12 cellular contexts compared by ENCODE assay signal in the genomic region with DNA sequence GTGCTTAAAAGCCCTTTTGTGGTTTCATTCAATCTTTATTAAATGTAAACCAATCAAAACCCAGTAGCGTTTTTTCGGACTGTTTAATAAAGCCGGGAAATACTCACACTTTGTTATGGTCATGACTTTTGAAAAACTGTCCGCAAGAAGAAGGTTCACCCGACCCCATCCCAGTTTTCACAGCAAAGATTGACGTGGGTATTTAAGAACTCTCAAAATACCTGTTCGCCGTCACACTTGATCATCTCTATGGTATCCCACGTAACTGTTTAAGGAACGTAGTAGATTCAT. TPM values are rescaled to one million over a fixed set of nuclear protein-coding genes. Genes with fewer than 3 reads are reported as not detected.
DNase-seq lines count a peak whose midpoint lies in the region; ATAC-seq, FAIRE-seq and TF ChIP-seq lines count a peak whose summit lies in the region.
"Had no signal": no experiment of that assay in that cellular context is flagged by ENCODE, and none has a peak within 500 bp of the region (broad histone marks: within the 10 kb centered on the region; RNA-seq: fewer than 3 reads in every experiment).

No MANE protein-coding gene starts in this region.

- TF ChIP-seq POLR2A in lower leg skin (IDR thresholded peaks at IDR 0.05): no peak

- H2AFZ ChIP-seq in GM23338: no peak overlapping the region
- no peak overlapping the region for H2AFZ ChIP-seq in astrocyte (ENCODE audit: low read depth, low read length)

- H3K4me1 ChIP-seq in GM23338 (ENCODE audit: insufficient read depth): peaks cover 3% of the 10 kb centered on the region; the same call in 1 of the 2 replicates
- H3K4me1 ChIP-seq in astrocyte (ENCODE audit: insufficient read depth, low read length): peaks cover 2% of the 10 kb centered on the region
- H3K4me1 ChIP-seq in naive thymus-derived CD4-positive, alpha-beta T cell (ENCODE audit: control insufficient read depth in 2 of 2, insufficient read depth in 2 of 2, low read length in 2 of 2): peaks cover 0 to 3% of the 10 kb centered on the region in 2 donors

- TF ChIP-seq CTCF in CD4-positive, alpha-beta T cell (IDR thresholded peaks at IDR 0.05): no peak
- TF ChIP-seq CTCF in GM23338 (conservative IDR thresholded peaks at IDR 0.05; ENCODE audit: low read depth in 2 of 2) (no peak), astrocyte (IDR thresholded peaks at IDR 0.05; ENCODE audit: insufficient read depth, low read depth, low read length) (no peak), lower leg skin (IDR thresholded peaks at IDR 0.05) (no peak)

- no peaks in the 10 kb centered on the region for H3F3A ChIP-seq in GM23338 (replicated peaks; ENCODE audit: low read depth)

- H3K36me3 ChIP-seq in GM23338 (ENCODE audit: insufficient read depth): no peaks in the 10 kb centered on the region
- no peaks in the 10 kb centered on the region for H3K36me3 ChIP-seq in astrocyte (ENCODE audit: insufficient read depth, low read length)
- no peaks in the 10 kb centered on the region for H3K36me3 ChIP-seq in naive thymus-derived CD4-positive, alpha-beta T cell (ENCODE audit: control insufficient read depth in 2 of 3, insufficient read depth in 3 of 3, low read length in 3 of 3)
- H3K36me3 ChIP-seq: cardiac muscle cell, esophagus squamous epithelium, tibial nerve had no signal

- no peak for ATAC-seq in CD4-positive, alpha-beta T cell (ENCODE audit: poor library complexity)
- ATAC-seq in GM23338 (no peak), HG03139 (IDR thresholded peaks at IDR 0.05; ENCODE audit: unreplicated experiment) (no peak)
- no peak for ATAC-seq in naive thymus-derived CD4-positive, alpha-beta T cell

- H3K27me3 ChIP-seq in CD4-positive, alpha-beta T cell (ENCODE audit: control insufficient read depth, insufficient read depth, low read length): no peaks in the 10 kb centered on the region
- H3K27me3 ChIP-seq in GM23338 (ENCODE audit: insufficient read depth) (0 out of 2 replicates have a peak, but pooled peaks cover 6% of the 10 kb centered on the region), astrocyte (ENCODE audit: insufficient read depth, low read length) (peaks cover 3% of the 10 kb centered on the region)
- H3K27me3 ChIP-seq in naive thymus-derived CD4-positive, alpha-beta T cell (ENCODE audit: control insufficient read depth in 2 of 2, insufficient read depth in 2 of 2, low read length in 2 of 2): no peaks in the 10 kb centered on the region
- H3K27me3 ChIP-seq: cardiac muscle cell, esophagus squamous epithelium, tibial nerve had no signal

- H3K9me3 Mint-ChIP-seq in CD4-positive, alpha-beta T cell: no peaks in the 10 kb centered on the region
- H3K9me3 Mint-ChIP-seq in GM23338 (peaks cover 4% of the 10 kb centered on the region; the same call in 2 of the 3 replicates), astrocyte (ENCODE audit: unreplicated experiment) (no peaks in the 10 kb centered on the region)
- H3K9me3 Mint-ChIP-seq in naive thymus-derived CD4-positive, alpha-beta T cell: no peaks in the 10 kb centered on the region

- no peak overlapping the region; the same call in 1 of the 2 replicates for H3K4me3 ChIP-seq in GM23338
- peak overlapping the region; percentile 63 for H3K4me3 ChIP-seq in astrocyte (ENCODE audit: insufficient read depth, low read depth, low read length)
- H3K4me3 ChIP-seq in naive thymus-derived CD4-positive, alpha-beta T cell (ENCODE audit: low read length): peak overlapping the region; percentile 41
- no peak overlapping the region for H3K4me3 ChIP-seq in lower leg skin (ENCODE audit: low read depth, poor library complexity, severe bottlenecking)

- intact Hi-C loops in CD4-positive, alpha-beta T cell (cut with DNase I, micrococcal nuclease): no loop called here
- intact Hi-C loops in naive thymus-derived CD4-positive, alpha-beta T cell (cut with micrococcal nuclease): no loop called here
- intact Hi-C loops in lower leg skin (cut with DNase I; ENCODE audit: low total_unique reads): no loop called here

- no peaks in the 10 kb centered on the region for H3K79me2 ChIP-seq in GM23338 (replicated peaks; ENCODE audit: insufficient read depth)
- no peaks in the 10 kb centered on the region for H3K79me2 ChIP-seq in astrocyte (ENCODE audit: insufficient read depth, low read length)

- peak; percentile 49 for FAIRE-seq in astrocyte (lab: Jason Lieb, UNC)
- FAIRE-seq: RCC 7860 had no signal

- H3K4me2 ChIP-seq in GM23338: peak overlapping the region; percentile 76
- peak overlapping the region; percentile 90 for H3K4me2 ChIP-seq in astrocyte (ENCODE audit: low read length)

- no peak overlapping the region for H3K9ac ChIP-seq in astrocyte (ENCODE audit: low read length)

- H3K9me2 ChIP-seq in GM23338 (ENCODE audit: insufficient read depth): no peaks in the 10 kb centered on the region

- H4K20me1 ChIP-seq in GM23338 (replicated peaks; ENCODE audit: insufficient read depth): no peaks in the 10 kb centered on the region
- no peaks in the 10 kb centered on the region for H4K20me1 ChIP-seq in astrocyte (ENCODE audit: insufficient read depth, low read length)

- POLR2A ChIA-PET in CD4-positive, alpha-beta T cell (lab: Charles Lee): no interaction called here
- POLR2A ChIA-PET in naive thymus-derived CD4-positive, alpha-beta T cell (lab: Charles Lee): no interaction called here

- no peak overlapping the region for H3K27ac ChIP-seq in CD4-positive, alpha-beta T cell (ENCODE audit: low read depth, low read length)
- no peak overlapping the region for H3K27ac ChIP-seq in GM23338 (ENCODE audit: low read depth)
- no peak overlapping the region for H3K27ac ChIP-seq in astrocyte (ENCODE audit: low read depth, low read length)
- no peak overlapping the region for H3K27ac ChIP-seq in naive thymus-derived CD4-positive, alpha-beta T cell (ENCODE audit: low read depth, low read length)
- H3K27ac ChIP-seq: cardiac muscle cell, esophagus squamous epithelium had no signal

- CTCF ChIA-PET in CD4-positive, alpha-beta T cell (lab: Charles Lee): no interaction called here
- CTCF ChIA-PET in naive thymus-derived CD4-positive, alpha-beta T cell (lab: Charles Lee): no interaction called here

- peak overlapping the region; percentile 90 for H3K4me3 Mint-ChIP-seq in CD4-positive, alpha-beta T cell
- H3K4me3 Mint-ChIP-seq in GM23338 (peak overlapping the region; percentile 66), astrocyte (ENCODE audit: unreplicated experiment) (peak overlapping the region; percentile 69)
- H3K4me3 Mint-ChIP-seq in naive thymus-derived CD4-positive, alpha-beta T cell: peak overlapping the region in 9 of 10 donors; percentile 56 to 87 (median 79)

- H3K36me3 Mint-ChIP-seq in CD4-positive, alpha-beta T cell (ENCODE audit: low read depth): no peaks in the 10 kb centered on the region
- peaks cover 12% of the 10 kb centered on the region for H3K36me3 Mint-ChIP-seq in GM23338 (ENCODE audit: low read depth)
- no peaks in the 10 kb centered on the region for H3K36me3 Mint-ChIP-seq in astrocyte (ENCODE audit: low read depth, unreplicated experiment)
- no peaks in the 10 kb centered on the region for H3K36me3 Mint-ChIP-seq in naive thymus-derived CD4-positive, alpha-beta T cell

- H3K4me1 Mint-ChIP-seq in CD4-positive, alpha-beta T cell (ENCODE audit: low read depth): peaks cover 9% of the 10 kb centered on the region
- H3K4me1 Mint-ChIP-seq in GM23338 (peaks cover 19% of the 10 kb centered on the region), astrocyte (ENCODE audit: low read depth, unreplicated experiment) (no peaks in the 10 kb centered on the region)
- H3K4me1 Mint-ChIP-seq in naive thymus-derived CD4-positive, alpha-beta T cell: peaks cover 0 to 8% (median 4%) of the 10 kb centered on the region in 7 donors

- no peaks in the 10 kb centered on the region for H3K9me3 ChIP-seq in CD4-positive, alpha-beta T cell (ENCODE audit: control insufficient read depth, low read length)
- no peaks in the 10 kb centered on the region for H3K9me3 ChIP-seq in astrocyte (ENCODE audit: insufficient read depth, low read depth, low read length)
- H3K9me3 ChIP-seq in naive thymus-derived CD4-positive, alpha-beta T cell (ENCODE audit: control insufficient read depth in 2 of 3, low read length in 3 of 3): no peaks in the 10 kb centered on the region
- H3K9me3 ChIP-seq: esophagus squamous epithelium, tibial nerve had no signal

- DNase-seq in CD4-positive, alpha-beta T cell: no peak
- DNase-seq in GM23338 (ENCODE audit: low spot score): no peak
- no peak for DNase-seq in astrocyte (ENCODE audit: low read depth)
- no peak for DNase-seq in naive thymus-derived CD4-positive, alpha-beta T cell
- DNase-seq in D341Med (ENCODE audit: low spot score): no peak
- no peak for DNase-seq in lower leg skin (ENCODE audit: low spot score in 2 of 2)

- 64 to 67% methylated on average over 10 of the region's 10 CpGs for WGBS in lower leg skin, 2 donors

- H3K27me3 Mint-ChIP-seq in CD4-positive, alpha-beta T cell: peaks cover 17% of the 10 kb centered on the region
- peaks cover 14% of the 10 kb centered on the region for H3K27me3 Mint-ChIP-seq in GM23338 (ENCODE audit: insufficient read depth, low read depth, poor library complexity)
- H3K27me3 Mint-ChIP-seq in astrocyte (ENCODE audit: low read depth, unreplicated experiment): peaks cover 3% of the 10 kb centered on the region
- H3K27me3 Mint-ChIP-seq in naive thymus-derived CD4-positive, alpha-beta T cell: peaks cover 0 to 54% (median 4%) of the 10 kb centered on the region in 5 donors

- H3K27ac Mint-ChIP-seq in CD4-positive, alpha-beta T cell: peak overlapping the region; percentile 65
- no peak overlapping the region for H3K27ac Mint-ChIP-seq in GM23338
- no peak overlapping the region for H3K27ac Mint-ChIP-seq in astrocyte (ENCODE audit: unreplicated experiment)
- H3K27ac Mint-ChIP-seq in naive thymus-derived CD4-positive, alpha-beta T cell: peak overlapping the region in 2 of 9 donors; percentile 65 to 69

RNA-seq across cellular contexts. Expression of a gene that starts 0.9 kb away (rescaled TPM):
- 1 to 10 TPM; 1.2 TPM for total RNA-seq in CD4-positive, alpha-beta T cell
- total RNA-seq in GM23338 (2014; rRNA removed; shearing (Covaris generic)): 4.1 and 5.2 TPM in 2 replicates
- polyA plus RNA-seq in GM23338 (2016; fragmentation: Nextera tagmentation; extraction: Ambion mirVana): 1.4 and 2.0 TPM in 2 replicates
- total RNA-seq in astrocyte (2.7 and 3.2 TPM in 2 replicates), lower leg skin (1 to 10 TPM in 3 of 4 donors, under 1 TPM in 1; 0.93 to 2.9 (median 2.1) TPM)
- total RNA-seq in naive thymus-derived CD4-positive, alpha-beta T cell: 1 to 10 TPM in 1 of 5 experiments, under 1 TPM in 3, not detected in 1; 0.74 to 1.0 (median 0.78) TPM
- polyA plus RNA-seq in naive thymus-derived CD4-positive, alpha-beta T cell: under 1 TPM; 0.30 to 0.48 TPM

RNA-seq across cellular contexts. Expression of a gene that starts 20.9 kb away (rescaled TPM):
- not detected for total RNA-seq in CD4-positive, alpha-beta T cell
- not detected in 2 replicates for total RNA-seq in GM23338 (2014; rRNA removed; shearing (Covaris generic))
- not detected in 2 replicates for polyA plus RNA-seq in GM23338 (2016; fragmentation: Nextera tagmentation; extraction: Ambion mirVana)
- total RNA-seq in astrocyte (not detected in 2 replicates), lower leg skin (not detected)
- not detected for total RNA-seq in naive thymus-derived CD4-positive, alpha-beta T cell
- polyA plus RNA-seq in naive thymus-derived CD4-positive, alpha-beta T cell: not detected
- total RNA-seq: cardiac muscle cell, esophagus squamous epithelium, skeletal muscle tissue, tibial nerve had no signal
- polyA plus RNA-seq: cardiac muscle cell had no signal

RNA-seq across cellular contexts. Expression of a gene that starts 47.5 kb away (rescaled TPM):
- 10 to 100 TPM; 11.1 to 12.4 TPM for total RNA-seq in CD4-positive, alpha-beta T cell
- 15.6 and 17.2 TPM in 2 replicates for total RNA-seq in GM23338 (2014; rRNA removed; shearing (Covaris generic))
- polyA plus RNA-seq in GM23338 (2016; fragmentation: Nextera tagmentation; extraction: Ambion mirVana): 140 and 148 TPM in 2 replicates
- total RNA-seq in astrocyte (33.9 and 36.4 TPM in 2 replicates), lower leg skin (10 to 100 TPM; 15.9 to 39.4 (median 23.6) TPM)
- 10 to 100 TPM in 3 of 5 experiments, 1 to 10 TPM in 2; 6.7 to 17.9 (median 16.5) TPM for total RNA-seq in naive thymus-derived CD4-positive, alpha-beta T cell
- 10 to 100 TPM; 20.7 to 31.7 TPM for polyA plus RNA-seq in naive thymus-derived CD4-positive, alpha-beta T cell

Comparison
In these comparisons a context has a peak if more than half of its experiments do, and no peak if none do; other contexts are left out.
1. H3K4me3 ChIP-seq: peak in astrocyte (single experiment) and naive thymus-derived CD4-positive, alpha-beta T cell (single experiment); none in GM23338 (single experiment) and lower leg skin (single experiment).
2. Peak in every context shown above with its lines, with median percentiles within 50 percentile points of each other: H3K4me3 Mint-ChIP-seq.